ENCODE assay signal across 1 cellular context in the genomic region with DNA sequence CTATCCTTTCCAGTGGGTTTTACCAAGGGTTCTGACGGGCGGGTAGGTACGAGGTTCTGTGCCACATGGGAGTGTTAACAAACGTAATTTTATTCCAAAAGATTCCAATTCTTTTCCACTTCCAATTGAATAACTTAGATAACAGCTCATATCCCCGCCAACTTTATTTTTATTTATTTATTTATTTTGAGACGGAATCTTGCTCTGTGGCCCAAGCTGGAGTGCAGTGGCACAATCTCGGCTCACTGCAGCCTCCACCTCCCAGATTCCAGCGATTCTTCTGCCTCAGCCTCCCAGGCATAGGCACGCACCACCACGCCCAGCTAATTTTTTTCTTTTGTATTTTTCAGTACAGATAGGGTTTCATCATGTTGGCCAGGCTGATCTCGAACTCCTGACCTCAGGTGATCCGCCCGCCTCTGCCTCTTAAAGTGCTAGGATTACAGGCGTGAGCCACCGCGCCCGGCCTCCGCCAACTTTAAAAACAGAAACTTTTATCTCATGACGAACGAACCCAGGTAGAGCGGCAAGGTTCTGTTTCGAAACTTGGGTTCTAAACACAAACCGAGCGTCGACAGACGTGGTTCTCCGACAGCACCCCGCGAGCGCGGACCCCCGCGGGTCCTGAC.
TF ChIP-seq lines count a peak whose summit lies in the region.

No MANE protein-coding gene starts in this region.

TF ChIP-seq in H1, 55 proteins besides CTCF, POLR2A, EP300 and RAD21:
- TF ChIP-seq KDM4A (IDR thresholded peaks at IDR 0.05; ENCODE audit: low read depth, low read length, severe bottlenecking) (peak; percentile 51), POLR2AphosphoS5 (IDR thresholded peaks at IDR 0.05; ENCODE audit: low read depth, low read length) (0 out of 2 replicates have a peak, but pooled peaks have one; percentile 4), TAF1 (IDR thresholded peaks at IDR 0.05; ENCODE audit: low read depth, low read length) (no peak)
TF ChIP-seq in H1: peak in this region for 2.
